In genomic region chr12:77995436-77996167, GRCh38 we compare ENCODE assay signal across 10 cellular contexts.
DNase-seq lines count a peak whose midpoint lies in the region; ATAC-seq and TF ChIP-seq lines count a peak whose summit lies in the region.
"Had no signal": no experiment of that assay in that cellular context is flagged by ENCODE, and none has a peak within 500 bp of the region (broad histone marks: within the 10 kb centered on the region; RNA-seq: fewer than 3 reads in every experiment).

No MANE protein-coding gene starts in this region.

- POLR2A ChIA-PET in GM10248 (lab: Yijun Ruan, JAX), result no interaction called here

- no peak for TF ChIP-seq CTCF in GM10248 (IDR thresholded peaks at IDR 0.05; ENCODE audit: control extremely low read depth, extremely low read depth, low read depth, missing control alignments)
- TF ChIP-seq CTCF in fibroblast of the aortic adventitia (IDR thresholded peaks at IDR 0.05; ENCODE audit: insufficient read depth, low read length), result no peak

- ATAC-seq in GM21526 (IDR thresholded peaks at IDR 0.05; ENCODE audit: low FRiP score, unreplicated experiment) (peak; percentile 83), HG03520 (IDR thresholded peaks at IDR 0.05; ENCODE audit: unreplicated experiment) (peak; percentile 94)

- CTCF ChIA-PET in GM10248 (lab: Yijun Ruan, JAX), result no interaction called here

- no peak overlapping the region for H3K4me3 ChIP-seq in fibroblast of the aortic adventitia (ENCODE audit: low read depth, low read length)
- H3K4me3 ChIP-seq: HAP-1 had no signal

- DNase-seq in GM10248 (ENCODE audit: extremely low spot score), result peak; percentile 28
- peak; percentile 54 for DNase-seq in fibroblast of the aortic adventitia (ENCODE audit: low read depth)
- no peak for DNase-seq in SKM-1 treated with dmso at 0.1 percent for 144 hours (lab: John Stamatoyannopoulos, UW; ENCODE audit: unreplicated experiment)
- no peak for DNase-seq in effector CD4-positive, alpha-beta T cell
- no peak for DNase-seq in NCI-H748 (lab: John Stamatoyannopoulos, UW; ENCODE audit: unreplicated experiment)
- DNase-seq in NCI-H1105 treated with DMSO at 0.1 percent for 48 hours (lab: John Stamatoyannopoulos, UW), result no peak
- DNase-seq: activated CD4-positive, alpha-beta T cell treated with anti-CD3 and anti-CD28 coated beads for 4 hours had no signal

Comparison
In these comparisons a context has a peak if more than half of its experiments do, and no peak if none do; other contexts are left out.
1. DNase-seq: peak in GM10248 (single experiment) and fibroblast of the aortic adventitia (single experiment); none in SKM-1 treated with dmso at 0.1 percent for 144 hours (single experiment), effector CD4-positive, alpha-beta T cell (single experiment), NCI-H748 (single experiment) and NCI-H1105 treated with DMSO at 0.1 percent for 48 hours (single experiment).